13 cellular contexts compared by ENCODE assay signal in the genomic region with DNA sequence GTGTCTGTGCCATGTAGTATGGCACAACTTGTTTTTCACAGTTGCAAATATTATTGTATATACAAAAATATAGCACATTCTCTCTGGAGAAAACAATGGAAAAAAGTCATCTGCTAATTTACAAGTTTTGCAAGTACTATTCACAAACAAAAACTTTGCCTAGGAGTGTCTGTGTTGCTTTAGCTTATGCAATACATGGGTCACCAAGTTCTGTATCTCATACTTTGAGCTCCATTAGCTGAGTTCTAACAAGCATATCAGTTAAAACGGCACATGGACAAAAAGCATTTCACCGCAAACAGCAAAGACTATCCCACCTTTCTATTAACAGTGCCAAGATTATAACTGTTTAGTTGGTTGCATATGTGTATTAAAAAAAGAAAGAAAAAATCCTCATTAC. TPM values are rescaled to one million over a fixed set of nuclear protein-coding genes. Genes with fewer than 3 reads are reported as not detected.
DNase-seq lines count a peak whose midpoint lies in the region; ATAC-seq and TF ChIP-seq lines count a peak whose summit lies in the region.
"Had no signal": no experiment of that assay in that cellular context is flagged by ENCODE, and none has a peak within 500 bp of the region (broad histone marks: within the 10 kb centered on the region; RNA-seq: fewer than 3 reads in every experiment).

No MANE protein-coding gene starts in this region.

- no peaks in the 10 kb centered on the region for H3K36me3 Mint-ChIP-seq in activated naive CD4-positive, alpha-beta T cell treated with anti-CD3 and anti-CD28 coated beads for 36 hours (ENCODE audit: low read depth)

- H2BK15ac ChIP-seq in neuronal stem cell (ENCODE audit: low read length), result no peak overlapping the region

- H3K27ac Mint-ChIP-seq in activated naive CD4-positive, alpha-beta T cell treated with anti-CD3 and anti-CD28 coated beads for 36 hours, result no peak overlapping the region
- H3K27ac Mint-ChIP-seq: B cell had no signal

- H2BK12ac ChIP-seq in neuronal stem cell (ENCODE audit: low read length), result no peak overlapping the region

- no peak overlapping the region for H2BK5ac ChIP-seq in neuronal stem cell (ENCODE audit: low read length)

- no peaks in the 10 kb centered on the region for H3K79me1 ChIP-seq in neuronal stem cell (ENCODE audit: low read depth, low read length)

- DNase-seq in AG09309 (ENCODE audit: low read depth) (no peak), RPMI7951 (ENCODE audit: low read depth) (peak; percentile 23), esophagus muscularis mucosa (ENCODE audit: extremely low spot score) (no peak), neuronal stem cell (ENCODE audit: low spot score) (no peak), NCI-H2029 (lab: John Stamatoyannopoulos, UW) (no peak)
- DNase-seq in activated naive CD4-positive, alpha-beta T cell treated with anti-CD3 and anti-CD28 coated beads for 36 hours, result no peak
- DNase-seq: activated CD4-positive, alpha-beta T cell treated with anti-CD3 and anti-CD28 coated beads, Interleukin-2, amount 50 U/mL, for 48 hours; NCI-H1417 had no signal

- H3K36me3 ChIP-seq in esophagus muscularis mucosa (peaks cover 8 to 53% (median 19%) of the 10 kb centered on the region in 4 donors), neuronal stem cell (replicated peaks in 1 of 2; ENCODE audit: control insufficient read depth in 2 of 2, insufficient read depth in 2 of 2, low read length in 2 of 2) (peaks cover 14 to 84% of the 10 kb centered on the region in 2 donors)

- H2AK5ac ChIP-seq in neuronal stem cell (ENCODE audit: low read depth, low read length), result no peak overlapping the region

- no peak for TF ChIP-seq POLR2A in esophagus muscularis mucosa (IDR thresholded peaks at IDR 0.05; ENCODE audit: low read depth)

- no peak overlapping the region for H2BK120ac ChIP-seq in neuronal stem cell (ENCODE audit: low read depth, low read length)

- no peak for TF ChIP-seq CTCF in AG09309 (IDR thresholded peaks at IDR 0.05; ENCODE audit: control insufficient read depth, insufficient read depth, low read depth, low read length, missing control alignments)
- no peak for TF ChIP-seq CTCF in esophagus muscularis mucosa (IDR thresholded peaks at IDR 0.05)

- peaks cover 18% of the 10 kb centered on the region for H3K27me3 Mint-ChIP-seq in activated naive CD4-positive, alpha-beta T cell treated with anti-CD3 and anti-CD28 coated beads for 36 hours (ENCODE audit: low read depth)

- H2AFZ ChIP-seq in neuronal stem cell (ENCODE audit: low read length), result no peak overlapping the region
- H2AFZ ChIP-seq: parathyroid adenoma had no signal

- ATAC-seq in GM21360 (IDR thresholded peaks at IDR 0.05; ENCODE audit: unreplicated experiment) (no peak), GM21723 (IDR thresholded peaks at IDR 0.05; ENCODE audit: unreplicated experiment) (no peak)

- no peak overlapping the region for H4K91ac ChIP-seq in neuronal stem cell (ENCODE audit: low read depth, low read length, poor library complexity)

- no peak overlapping the region for H3K4ac ChIP-seq in neuronal stem cell (ENCODE audit: low read length)

- H3K4me3 ChIP-seq in AG09309 (ENCODE audit: control insufficient read depth, low read depth, low read length) (peak overlapping the region; percentile 89), esophagus muscularis mucosa (peak overlapping the region; percentile 79 to 96 (median 88)), neuronal stem cell (ENCODE audit: low read length in 2 of 2) (peak overlapping the region in 1 of 2 donors; percentile 63)

- no peak overlapping the region for H3K18ac ChIP-seq in neuronal stem cell (ENCODE audit: low read length)

- H3K4me2 ChIP-seq in neuronal stem cell (ENCODE audit: insufficient read depth, low read length, poor library complexity, severe bottlenecking), result peak overlapping the region; percentile 28

- H3K27ac ChIP-seq in esophagus muscularis mucosa (replicated peaks in 1 of 4), result peak overlapping the region; percentile 53 to 93 (median 89)
- H3K27ac ChIP-seq in neuronal stem cell (replicated peaks; ENCODE audit: low read length), result no peak overlapping the region
- H3K27ac ChIP-seq: parathyroid adenoma had no signal

- H3K4me1 ChIP-seq in esophagus muscularis mucosa (peaks cover 10 to 30% (median 23%) of the 10 kb centered on the region in 4 donors), neuronal stem cell (ENCODE audit: control insufficient read depth in 2 of 2, insufficient read depth in 1 of 2, low read depth in 1 of 2, low read length in 2 of 2) (peaks cover 7 to 9% of the 10 kb centered on the region in 2 donors)

- no peak overlapping the region for H4K8ac ChIP-seq in neuronal stem cell (ENCODE audit: low read depth, low read length)

- no peak overlapping the region for H3K14ac ChIP-seq in neuronal stem cell (ENCODE audit: low read length)

- H3K9ac ChIP-seq in neuronal stem cell (ENCODE audit: low read depth, low read length, poor library complexity), result no peak overlapping the region
- H3K9ac ChIP-seq: parathyroid adenoma had no signal

- WGBS in esophagus muscularis mucosa, result 60% methylated on average over 2 of the region's 2 CpGs
- no CpG with 5 or more reads among the region's 2 CpGs for WGBS in neuronal stem cell (ENCODE audit: extremely low coverage in 2 of 2, insufficient read length in 2 of 2, insufficient replicate concordance in 1 of 2), 2 donors

- H3K9me3 ChIP-seq in esophagus muscularis mucosa (no peaks in the 10 kb centered on the region), neuronal stem cell (replicated peaks in 1 of 2; ENCODE audit: control insufficient read depth in 2 of 2, insufficient read depth in 1 of 2, low read depth in 1 of 2, low read length in 2 of 2) (peaks cover 0 to 9% of the 10 kb centered on the region in 2 donors)
- H3K9me3 ChIP-seq: adrenal gland had no signal

- H3K4me1 Mint-ChIP-seq in activated naive CD4-positive, alpha-beta T cell treated with anti-CD3 and anti-CD28 coated beads for 36 hours (ENCODE audit: low read depth), result peaks cover 3% of the 10 kb centered on the region

- no peaks in the 10 kb centered on the region for H3K27me3 ChIP-seq in esophagus muscularis mucosa
- H3K27me3 ChIP-seq in neuronal stem cell (ENCODE audit: control insufficient read depth in 3 of 3, insufficient read depth in 3 of 3, low read depth in 1 of 3, low read length in 3 of 3), result no peaks in the 10 kb centered on the region
- H3K27me3 ChIP-seq: adrenal gland had no signal

- CTCF ChIA-PET in activated naive CD4-positive, alpha-beta T cell treated with anti-CD3 and anti-CD28 coated beads for 36 hours (lab: Charles Lee), result no interaction called here

- no peak overlapping the region for H3K4me3 Mint-ChIP-seq in activated naive CD4-positive, alpha-beta T cell treated with anti-CD3 and anti-CD28 coated beads for 36 hours
- H3K4me3 Mint-ChIP-seq: B cell had no signal

- TF ChIP-seq EP300 in esophagus muscularis mucosa (IDR thresholded peaks at IDR 0.05), result no peak

- intact Hi-C loops in esophagus muscularis mucosa (cut with DNase I), result loop anchor here (10.0 kb wide), 1 partner anchor 932 kb away; the partner anchor contains the start of gene RBM26
- intact Hi-C loops in activated naive CD4-positive, alpha-beta T cell treated with anti-CD3 and anti-CD28 coated beads for 36 hours (cut with micrococcal nuclease), result no loop called here

- no peak overlapping the region for H3K23ac ChIP-seq in neuronal stem cell (ENCODE audit: low read depth, low read length, poor library complexity)

- H3K9me3 Mint-ChIP-seq in activated naive CD4-positive, alpha-beta T cell treated with anti-CD3 and anti-CD28 coated beads for 36 hours, result no peaks in the 10 kb centered on the region

RNA-seq across cellular contexts. Expression of gene SPRY2, which starts 4.6 kb away (rescaled TPM):
- total RNA-seq in RPMI7951 (2014; rRNA removed; shearing (Covaris generic)), result 31.8 and 42.2 TPM in 2 replicates
- total RNA-seq in esophagus muscularis mucosa, result 10 to 100 TPM; 44.3 to 46.1 (median 44.7) TPM
- polyA plus RNA-seq in neuronal stem cell (2013, experiment 1 of 2), result 98.8 TPM
- polyA plus RNA-seq in neuronal stem cell (2013, experiment 2 of 2), result 98.5 TPM
- total RNA-seq in activated naive CD4-positive, alpha-beta T cell treated with anti-CD3 and anti-CD28 coated beads for 36 hours, result under 1 TPM; 0.26 to 0.44 TPM

Comparison
In these comparisons a context has a peak if more than half of its experiments do, and no peak if none do; other contexts are left out.
1. RNA of gene SPRY2, which starts 4.6 kb away (total RNA-seq): 44.3 to 46.1 TPM in esophagus muscularis mucosa and 31.8 to 42.2 TPM in RPMI7951; 0.26 to 0.44 TPM in activated naive CD4-positive, alpha-beta T cell treated with anti-CD3 and anti-CD28 coated beads for 36 hours; every median in the first group is over 10 times any median in the second.